Comparison of ENCODE assay signal across 8 cellular contexts in the genomic region with DNA sequence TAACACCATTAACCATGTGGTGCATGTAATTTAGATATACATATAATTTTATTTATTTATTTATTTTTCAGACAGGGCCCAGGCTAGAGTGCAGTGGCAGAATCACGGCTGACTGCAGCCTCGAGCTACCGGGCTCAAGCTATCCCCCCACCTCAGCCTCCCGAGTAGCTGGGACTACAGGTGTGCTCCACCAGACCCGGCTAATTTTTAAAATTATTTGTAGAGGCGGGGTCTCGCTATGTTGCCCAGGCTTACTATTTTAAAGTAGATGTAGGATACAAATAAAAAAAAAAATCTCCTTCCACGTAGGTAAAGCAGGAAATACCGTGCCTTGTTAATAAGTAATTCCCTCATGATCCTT. TPM values are rescaled to one million over a fixed set of nuclear protein-coding genes. Genes with fewer than 3 reads are reported as not detected.
DNase-seq lines count a peak whose midpoint lies in the region; ATAC-seq and TF ChIP-seq lines count a peak whose summit lies in the region.

No MANE protein-coding gene starts in this region.

- no peak for DNase-seq in stimulated activated naive CD8-positive, alpha-beta T cell treated with anti-CD3 and anti-CD28 coated beads, Interleukin-15, Interleukin-2, amounts not matched to agents 100 U/mL and 50 U/mL, for 24 hours
- DNase-seq in chondrocyte (ENCODE audit: low spot score) = no peak
- no peak for DNase-seq in naive B cell
- DNase-seq in cerebellar cortex (ENCODE audit: low spot score) = no peak
- no peak for DNase-seq in RKO (ENCODE audit: low spot score)
- DNase-seq in midbrain (lab: John Stamatoyannopoulos, UW) = no peak
- no peak for DNase-seq in NCI-H82 (lab: John Stamatoyannopoulos, UW)

- peaks cover 4% of the 10 kb centered on the region for H3K36me3 Mint-ChIP-seq in stimulated activated naive CD8-positive, alpha-beta T cell treated with anti-CD3 and anti-CD28 coated beads, Interleukin-15, Interleukin-2, amounts not matched to agents 100 ng/mL and 50 ng/mL, for 24 hours (ENCODE audit: low read depth)
- no peaks in the 10 kb centered on the region for H3K36me3 Mint-ChIP-seq in chondrocyte (ENCODE audit: low read depth)
- peaks cover 0 to 4% of the 10 kb centered on the region in 2 donors for H3K36me3 Mint-ChIP-seq in naive B cell

- TF ChIP-seq CTCF in chondrocyte (IDR thresholded peaks at IDR 0.05) = no peak

- peak overlapping the region; percentile 92 for H3K27ac Mint-ChIP-seq in stimulated activated naive CD8-positive, alpha-beta T cell treated with anti-CD3 and anti-CD28 coated beads, Interleukin-15, Interleukin-2, amounts not matched to agents 100 ng/mL and 50 ng/mL, for 24 hours
- H3K27ac Mint-ChIP-seq in chondrocyte (ENCODE audit: unreplicated experiment) (peak overlapping the region; percentile 99), naive B cell (peak overlapping the region; percentile 98 to 100 (median 100))

- ATAC-seq in stimulated activated naive CD8-positive, alpha-beta T cell treated with anti-CD3 and anti-CD28 coated beads, Interleukin-15, Interleukin-2, amounts not matched to agents 100 U/mL and 50 U/mL, for 24 hours = no peak
- ATAC-seq in naive B cell (ENCODE audit: low read depth in 2 of 2) = no peak

- no peaks in the 10 kb centered on the region for H3K27me3 Mint-ChIP-seq in stimulated activated naive CD8-positive, alpha-beta T cell treated with anti-CD3 and anti-CD28 coated beads, Interleukin-15, Interleukin-2, amounts not matched to agents 100 ng/mL and 50 ng/mL, for 24 hours
- no peaks in the 10 kb centered on the region for H3K27me3 Mint-ChIP-seq in chondrocyte (ENCODE audit: low read depth)
- H3K27me3 Mint-ChIP-seq in naive B cell = peaks cover 0 to 9% (median 7%) of the 10 kb centered on the region in 3 donors

- no peaks in the 10 kb centered on the region for H3K9me3 Mint-ChIP-seq in stimulated activated naive CD8-positive, alpha-beta T cell treated with anti-CD3 and anti-CD28 coated beads, Interleukin-15, Interleukin-2, amounts not matched to agents 100 ng/mL and 50 ng/mL, for 24 hours
- no peaks in the 10 kb centered on the region for H3K9me3 Mint-ChIP-seq in chondrocyte (ENCODE audit: low read depth)
- H3K9me3 Mint-ChIP-seq in naive B cell = no peaks in the 10 kb centered on the region

- H3K4me3 Mint-ChIP-seq in stimulated activated naive CD8-positive, alpha-beta T cell treated with anti-CD3 and anti-CD28 coated beads, Interleukin-15, Interleukin-2, amounts not matched to agents 100 ng/mL and 50 ng/mL, for 24 hours = peak overlapping the region; percentile 88
- peak overlapping the region; percentile 91 for H3K4me3 Mint-ChIP-seq in chondrocyte (ENCODE audit: unreplicated experiment)
- H3K4me3 Mint-ChIP-seq in naive B cell = peak overlapping the region; percentile 85 to 99 (median 95)

- peaks cover 20% of the 10 kb centered on the region for H3K4me1 Mint-ChIP-seq in stimulated activated naive CD8-positive, alpha-beta T cell treated with anti-CD3 and anti-CD28 coated beads, Interleukin-15, Interleukin-2, amounts not matched to agents 100 ng/mL and 50 ng/mL, for 24 hours (ENCODE audit: low read depth)
- H3K4me1 Mint-ChIP-seq in chondrocyte (ENCODE audit: low read depth) (peaks cover 21% of the 10 kb centered on the region), naive B cell (peaks cover 10 to 17% (median 12%) of the 10 kb centered on the region in 3 donors)

RNA-seq across cellular contexts. Expression of gene COQ7, which starts 0.4 kb away (rescaled TPM):
- total RNA-seq in chondrocyte = 19.2 to 20.7 TPM (median 20.6 TPM) in 3 replicates
- polyA plus RNA-seq in naive B cell (ENCODE audit: low read depth in 6 of 6) = 10 to 100 TPM; 21.5 to 50.0 (median 30.6) TPM

RNA-seq across cellular contexts. Expression of gene ITPRIPL2, which starts 46.8 kb away (rescaled TPM):
- 64.1 to 65.3 TPM (median 65.0 TPM) in 3 replicates for total RNA-seq in chondrocyte
- polyA plus RNA-seq in naive B cell (ENCODE audit: low read depth in 6 of 6) = under 1 TPM in 5 of 6 donors, not detected in 1; 0.27 to 0.95 (median 0.58) TPM
